In the genomic region with DNA sequence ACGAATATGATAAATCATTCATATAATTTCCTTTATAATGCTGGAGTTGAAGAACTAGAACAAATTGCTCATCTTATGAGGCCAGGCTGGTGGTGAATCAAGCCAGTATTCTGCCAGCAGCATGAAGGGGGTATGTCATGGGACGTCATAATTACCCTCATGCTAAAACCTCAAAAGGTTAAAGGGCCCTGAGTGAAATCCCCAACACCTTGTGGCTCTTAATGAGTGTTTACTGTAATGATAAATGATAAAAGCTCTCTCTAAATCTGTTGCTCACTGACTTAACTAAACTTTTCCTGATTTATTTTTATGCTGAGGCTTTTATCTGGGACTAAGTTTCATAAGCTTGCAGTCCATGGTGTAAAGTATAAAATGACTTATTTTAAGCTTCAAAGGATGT, we compare ENCODE assay signal across 24 cellular contexts. TPM values are rescaled to one million over a fixed set of nuclear protein-coding genes. Genes with fewer than 3 reads are reported as not detected.
A peak's percentile ranks its signal among the peaks of the same experiment; 100 is the strongest.
DNase-seq lines count a peak whose midpoint lies in the region; ATAC-seq, FAIRE-seq and TF ChIP-seq lines count a peak whose summit lies in the region.
"Had no signal": no experiment of that assay in that cellular context is flagged by ENCODE, and none has a peak within 500 bp of the region (broad histone marks: within the 10 kb centered on the region; RNA-seq: fewer than 3 reads in every experiment).

No MANE protein-coding gene starts in this region.

- H3K27me3 ChIP-seq in astrocyte (ENCODE audit: insufficient read depth, low read length): peaks cover 9% of the 10 kb centered on the region
- H3K27me3 ChIP-seq: cardiac muscle cell, left lung, ovary, SJCRH30 had no signal

- H3K27ac Mint-ChIP-seq in astrocyte (ENCODE audit: unreplicated experiment) (no peak overlapping the region), progenitor cell of endocrine pancreas (peak overlapping the region; percentile 47)
- H3K27ac Mint-ChIP-seq: activated CD4-positive, alpha-beta memory T cell treated with anti-CD3 and anti-CD28 coated beads, Interleukin-2, amount 10 ng/mL, durations not matched to agents 7 days and 5 days; immature natural killer cell; mesothelial cell of epicardium; natural killer cell treated with Interleukin-12 subunit alpha and Interleukin-12 subunit beta and Interleukin-15 and Interleukin-18, amount 100 ng/mL, for 72 hours had no signal

- H3K36me3 ChIP-seq in astrocyte (ENCODE audit: insufficient read depth, low read length): no peaks in the 10 kb centered on the region
- H3K36me3 ChIP-seq: cardiac muscle cell, left lung, ovary, SJCRH30 had no signal

- H3K4me3 ChIP-seq in astrocyte (ENCODE audit: insufficient read depth, low read depth, low read length): no peak overlapping the region
- H3K4me3 ChIP-seq: cardiac muscle cell, left lung, ovary, SJCRH30 had no signal

- no peak overlapping the region for H3K9ac ChIP-seq in astrocyte (ENCODE audit: low read length)

- no peaks in the 10 kb centered on the region for H3K79me2 ChIP-seq in astrocyte (ENCODE audit: insufficient read depth, low read length)

- H4K20me1 ChIP-seq in astrocyte (ENCODE audit: insufficient read depth, low read length): no peaks in the 10 kb centered on the region

- no peak overlapping the region for H2AFZ ChIP-seq in astrocyte (ENCODE audit: low read depth, low read length)

- H3K4me2 ChIP-seq in astrocyte (ENCODE audit: low read length): no peak overlapping the region

- no peak overlapping the region for H3K27ac ChIP-seq in astrocyte (ENCODE audit: low read depth, low read length)
- H3K27ac ChIP-seq: cardiac muscle cell, left lung, ovary, SJCRH30 had no signal

- H3K9me3 ChIP-seq in astrocyte (ENCODE audit: insufficient read depth, low read depth, low read length): no peaks in the 10 kb centered on the region
- H3K9me3 ChIP-seq: left lung, ovary, SJCRH30 had no signal

- H3K36me3 Mint-ChIP-seq in astrocyte (ENCODE audit: low read depth, unreplicated experiment) (no peaks in the 10 kb centered on the region), progenitor cell of endocrine pancreas (ENCODE audit: insufficient read depth) (no peaks in the 10 kb centered on the region)
- H3K36me3 Mint-ChIP-seq: immature natural killer cell; mesothelial cell of epicardium; natural killer cell treated with Interleukin-12 subunit alpha and Interleukin-12 subunit beta and Interleukin-15 and Interleukin-18, amount 100 ng/mL, for 72 hours had no signal

- H3K4me1 ChIP-seq in astrocyte (ENCODE audit: insufficient read depth, low read length): no peaks in the 10 kb centered on the region
- H3K4me1 ChIP-seq: left lung, SJCRH30 had no signal

- H3K27me3 Mint-ChIP-seq in astrocyte (ENCODE audit: low read depth, unreplicated experiment): peaks cover 2% of the 10 kb centered on the region
- H3K27me3 Mint-ChIP-seq in progenitor cell of endocrine pancreas: no peaks in the 10 kb centered on the region

- no peak overlapping the region for H3K4me3 Mint-ChIP-seq in astrocyte (ENCODE audit: unreplicated experiment)
- no peak overlapping the region for H3K4me3 Mint-ChIP-seq in progenitor cell of endocrine pancreas (ENCODE audit: low read depth)
- H3K4me3 Mint-ChIP-seq: activated CD4-positive, alpha-beta memory T cell treated with anti-CD3 and anti-CD28 coated beads, Interleukin-2, amount 10 ng/mL, durations not matched to agents 7 days and 5 days; immature natural killer cell; mesothelial cell of epicardium; natural killer cell treated with Interleukin-12 subunit alpha and Interleukin-12 subunit beta and Interleukin-15 and Interleukin-18, amount 100 ng/mL, for 72 hours had no signal

- no peak for FAIRE-seq in astrocyte (lab: Jason Lieb, UNC)
- FAIRE-seq: endothelial cell of umbilical vein, urothelium cell line had no signal

- H3K9me3 Mint-ChIP-seq in astrocyte (ENCODE audit: unreplicated experiment) (no peaks in the 10 kb centered on the region), progenitor cell of endocrine pancreas (ENCODE audit: low read depth) (no peaks in the 10 kb centered on the region)
- H3K9me3 Mint-ChIP-seq: activated CD4-positive, alpha-beta memory T cell treated with anti-CD3 and anti-CD28 coated beads, Interleukin-2, amount 10 ng/mL, durations not matched to agents 7 days and 5 days; immature natural killer cell; mesothelial cell of epicardium; natural killer cell treated with Interleukin-12 subunit alpha and Interleukin-12 subunit beta and Interleukin-15 and Interleukin-18, amount 100 ng/mL, for 72 hours had no signal

- ATAC-seq in HG03045 (IDR thresholded peaks at IDR 0.05; ENCODE audit: unreplicated experiment) (no peak), GM21367 (IDR thresholded peaks at IDR 0.05; ENCODE audit: unreplicated experiment) (no peak)
- ATAC-seq: left lung; natural killer cell treated with Interleukin-12 subunit alpha and Interleukin-12 subunit beta and Interleukin-15 and Interleukin-18, amount 100 ng/mL, for 72 hours; Panc1; right cardiac atrium had no signal

- H3K4me1 Mint-ChIP-seq in astrocyte (ENCODE audit: low read depth, unreplicated experiment) (no peaks in the 10 kb centered on the region), progenitor cell of endocrine pancreas (ENCODE audit: low read depth) (peaks cover 38% of the 10 kb centered on the region)
- H3K4me1 Mint-ChIP-seq: activated CD4-positive, alpha-beta memory T cell treated with anti-CD3 and anti-CD28 coated beads, Interleukin-2, amount 10 ng/mL, durations not matched to agents 7 days and 5 days; immature natural killer cell had no signal

- DNase-seq in ELR (ENCODE audit: low read depth) (peak; percentile 27), HT1080 (ENCODE audit: low read depth) (peak; percentile 11), astrocyte (ENCODE audit: low read depth) (peak; percentile 25), progenitor cell of endocrine pancreas (ENCODE audit: low spot score, unreplicated experiment) (no peak), NAMALWA (ENCODE audit: low spot score) (no peak)
- DNase-seq: activated CD4-positive, alpha-beta memory T cell treated with anti-CD3 and anti-CD28 coated beads, Interleukin-2, amount 10 ng/mL, durations not matched to agents 7 days and 5 days; activated naive CD4-positive, alpha-beta T cell; amygdala; dermis blood vessel endothelial cell; immature natural killer cell; left lung; NCI-H2107; ovary; right cardiac atrium; SJCRH30; T-helper 2 cell had no signal

- TF ChIP-seq CTCF in astrocyte (IDR thresholded peaks at IDR 0.05; ENCODE audit: insufficient read depth, low read depth, low read length) (no peak), progenitor cell of endocrine pancreas (IDR thresholded peaks at IDR 0.05; ENCODE audit: unreplicated experiment) (no peak)

RNA-seq across cellular contexts. Expression of a gene that starts 18.3 kb away (rescaled TPM):
- total RNA-seq in HT1080 (2014; rRNA removed; shearing (Covaris generic)): 76.3 and 83.9 TPM in 2 replicates
- 103 and 126 TPM in 2 replicates for polyA plus RNA-seq in HT1080 (2015; cell fraction: cytosol; rRNA removed)
- polyA plus RNA-seq in HT1080 (2015; cell fraction: nucleus; rRNA removed): 341 and 370 TPM in 2 replicates
- total RNA-seq in astrocyte (67.5 and 93.9 TPM in 2 replicates), progenitor cell of endocrine pancreas (152 and 162 TPM in 2 replicates)

Comparison
In these comparisons a context has a peak if more than half of its experiments do, and no peak if none do; other contexts are left out.
1. DNase-seq: peak in ELR (single experiment), HT1080 (single experiment) and astrocyte (single experiment); none in progenitor cell of endocrine pancreas (single experiment) and NAMALWA (single experiment).